In the genomic region with DNA sequence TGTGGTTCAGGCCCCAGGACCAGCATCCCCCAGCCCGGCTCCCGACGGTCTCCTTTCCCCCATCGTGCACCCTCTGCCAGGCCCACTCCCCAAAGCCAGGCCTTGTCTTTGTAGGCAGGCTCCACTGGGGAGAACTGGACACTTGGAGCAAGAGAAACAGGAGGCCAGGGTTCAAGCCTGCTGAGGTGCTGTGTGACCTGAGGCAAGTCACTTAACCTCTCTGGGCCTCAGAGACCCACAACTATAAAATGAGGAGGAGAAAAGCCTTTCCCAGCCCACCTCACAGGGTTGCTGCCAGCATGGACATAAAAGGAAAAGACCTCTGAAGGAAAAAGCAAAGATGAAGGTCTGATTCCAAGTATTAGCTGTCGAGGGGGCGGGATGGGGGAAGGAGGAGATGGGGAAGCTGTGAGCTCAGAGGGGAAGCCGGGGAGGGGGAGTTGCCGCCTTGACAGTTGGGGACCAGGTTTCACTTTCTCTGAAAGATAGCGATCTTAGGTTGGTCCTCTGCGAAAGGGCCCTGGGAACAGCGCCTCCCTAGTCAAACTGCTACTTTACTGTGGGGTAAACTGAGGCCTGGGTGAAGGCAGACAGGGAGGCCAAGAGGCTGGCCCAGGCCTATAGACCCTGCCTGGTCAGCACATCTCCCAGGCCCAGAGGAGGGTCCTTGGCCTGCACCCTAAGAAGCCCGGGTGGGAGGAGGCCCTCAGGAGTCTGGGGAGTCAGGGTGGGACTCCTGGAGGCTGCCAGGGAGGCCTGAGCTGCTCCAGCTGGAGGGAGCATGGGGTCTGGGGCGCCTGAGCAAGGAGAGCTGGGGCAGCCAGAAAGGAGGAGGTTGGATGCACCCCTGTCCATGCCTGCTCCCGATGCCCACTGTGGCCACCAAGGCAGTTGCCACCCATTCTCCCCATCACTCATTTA, we compare ENCODE assay signal across 10 cellular contexts. TPM values are rescaled to one million over a fixed set of nuclear protein-coding genes. Genes with fewer than 3 reads are reported as not detected.
DNase-seq lines count a peak whose midpoint lies in the region; ATAC-seq and TF ChIP-seq lines count a peak whose summit lies in the region.
"Had no signal": no experiment of that assay in that cellular context is flagged by ENCODE, and none has a peak within 500 bp of the region (broad histone marks: within the 10 kb centered on the region; RNA-seq: fewer than 3 reads in every experiment).

No MANE protein-coding gene starts in this region.

- no peaks in the 10 kb centered on the region for H3K79me1 ChIP-seq in mesendoderm (ENCODE audit: low read length)

- H3K36me3 ChIP-seq in mesendoderm (ENCODE audit: control insufficient read depth, insufficient read depth, low read length) (no peaks in the 10 kb centered on the region), BE2C (no peaks in the 10 kb centered on the region)

- H3K27ac ChIP-seq in mesendoderm (ENCODE audit: low read depth, low read length) = no peak overlapping the region
- H3K27ac ChIP-seq: 22Rv1 had no signal

- H3K18ac ChIP-seq in mesendoderm (ENCODE audit: low read length) = no peak overlapping the region

- no peak overlapping the region for H4K8ac ChIP-seq in mesendoderm (ENCODE audit: low read depth, low read length)

- H3K4me3 ChIP-seq in mesendoderm (ENCODE audit: low read length) (no peak overlapping the region), BE2C (ENCODE audit: low read depth, low read length) (no peak overlapping the region)

- peaks cover 38 to 45% of the 10 kb centered on the region in 2 donors for H3K4me1 Mint-ChIP-seq in effector memory CD8-positive, alpha-beta T cell (ENCODE audit: low read depth in 2 of 2)
- peaks cover 79% of the 10 kb centered on the region for H3K4me1 Mint-ChIP-seq in stimulated activated naive CD8-positive, alpha-beta T cell treated with anti-CD3 and anti-CD28 coated beads, Interleukin-15, amount 100 ng/mL, for 72 hours

- no peak overlapping the region for H3K4ac ChIP-seq in mesendoderm (ENCODE audit: low read depth, low read length)

- H3K23ac ChIP-seq in mesendoderm (ENCODE audit: low read length) = no peak overlapping the region

- H3K36me3 Mint-ChIP-seq in effector memory CD8-positive, alpha-beta T cell (ENCODE audit: insufficient read depth) = peaks cover 40% of the 10 kb centered on the region

- no peaks in the 10 kb centered on the region for H3K27me3 ChIP-seq in mesendoderm (ENCODE audit: insufficient read depth, low read length, poor library complexity)
- H3K27me3 ChIP-seq in BE2C = no peaks in the 10 kb centered on the region

- no peak overlapping the region for H2BK15ac ChIP-seq in mesendoderm (replicated peaks; ENCODE audit: low read depth)

- no peak overlapping the region for H2BK5ac ChIP-seq in mesendoderm (ENCODE audit: low read length)

- H3K9me3 ChIP-seq in BE2C = no peaks in the 10 kb centered on the region

- no peaks in the 10 kb centered on the region for H3K79me2 ChIP-seq in mesendoderm (ENCODE audit: control insufficient read depth, insufficient read depth, low read length)

- H4K5ac ChIP-seq in mesendoderm (ENCODE audit: low read length) = no peak overlapping the region

- peak; percentile 27 for DNase-seq in NK-92 treated with Interleukin-12 subunit alpha and Interleukin-12 subunit beta, amount 100 ng/mL, for 24 hours (lab: John Stamatoyannopoulos, UW)
- DNase-seq in NK-92 (lab: John Stamatoyannopoulos, UW; ENCODE audit: unreplicated experiment) (no peak), mesendoderm (no peak), NCI-H524 (lab: John Stamatoyannopoulos, UW) (no peak), BE2C (no peak)
- peak; percentile 63 for DNase-seq in activated CD4-positive, alpha-beta T cell treated with anti-CD3 and anti-CD28 coated beads for 48 hours
- peak in 2 of 3 experiments; percentile 42 to 45 for DNase-seq in effector memory CD8-positive, alpha-beta T cell
- DNase-seq in stimulated activated naive CD8-positive, alpha-beta T cell treated with anti-CD3 and anti-CD28 coated beads, Interleukin-15, amount 100 ng/mL, for 72 hours = peak; percentile 27 to 69
- DNase-seq: NCI-H2081 had no signal

- H3K4me3 Mint-ChIP-seq in effector memory CD8-positive, alpha-beta T cell = peak overlapping the region; percentile 86 to 89
- peak overlapping the region; percentile 85 to 100 for H3K4me3 Mint-ChIP-seq in stimulated activated naive CD8-positive, alpha-beta T cell treated with anti-CD3 and anti-CD28 coated beads, Interleukin-15, amount 100 ng/mL, for 72 hours

- no CpG with 5 or more reads among the region's 14 CpGs for WGBS in mesendoderm (ENCODE audit: extremely low coverage, insufficient coverage, low lambda C conversion rate)

- TF ChIP-seq CTCF in BE2C (IDR thresholded peaks at IDR 0.05; ENCODE audit: low read depth, low read length) = no peak

- H3K9me3 Mint-ChIP-seq in effector memory CD8-positive, alpha-beta T cell = no peaks in the 10 kb centered on the region
- H3K9me3 Mint-ChIP-seq in stimulated activated naive CD8-positive, alpha-beta T cell treated with anti-CD3 and anti-CD28 coated beads, Interleukin-15, amount 100 ng/mL, for 72 hours = no peaks in the 10 kb centered on the region

- ATAC-seq in effector memory CD8-positive, alpha-beta T cell (replicated peaks) = peak; percentile 8
- peak; percentile 24 for ATAC-seq in stimulated activated naive CD8-positive, alpha-beta T cell treated with anti-CD3 and anti-CD28 coated beads, Interleukin-15, amount 100 ng/mL, for 72 hours

- H2BK120ac ChIP-seq in mesendoderm (ENCODE audit: low read depth, low read length) = no peak overlapping the region

- no peak overlapping the region for H3K56ac ChIP-seq in mesendoderm (ENCODE audit: low read length)

- no peak overlapping the region for H3K4me2 ChIP-seq in mesendoderm (ENCODE audit: low read length)

- H3K27ac Mint-ChIP-seq in effector memory CD8-positive, alpha-beta T cell = peak overlapping the region; percentile 97 to 98
- H3K27ac Mint-ChIP-seq in stimulated activated naive CD8-positive, alpha-beta T cell treated with anti-CD3 and anti-CD28 coated beads, Interleukin-15, amount 100 ng/mL, for 72 hours = peak overlapping the region; percentile 91 to 98

- no peak overlapping the region for H2AK5ac ChIP-seq in mesendoderm (ENCODE audit: low read length)

- H3K4me1 ChIP-seq in mesendoderm (ENCODE audit: control insufficient read depth, low read depth, low read length) (no peaks in the 10 kb centered on the region), BE2C (no peaks in the 10 kb centered on the region)

- no peaks in the 10 kb centered on the region for H3K27me3 Mint-ChIP-seq in effector memory CD8-positive, alpha-beta T cell
- H3K27me3 Mint-ChIP-seq in stimulated activated naive CD8-positive, alpha-beta T cell treated with anti-CD3 and anti-CD28 coated beads, Interleukin-15, amount 100 ng/mL, for 72 hours = no peaks in the 10 kb centered on the region

- H3K9ac ChIP-seq in mesendoderm (ENCODE audit: low read length) = no peak overlapping the region

RNA-seq across cellular contexts. Expression of a gene that starts 1.0 kb away (rescaled TPM):
- polyA plus RNA-seq in mesendoderm (2013, experiment 1 of 2) = not detected
- not detected for polyA plus RNA-seq in mesendoderm (2013, experiment 2 of 2)
- polyA plus RNA-seq in BE2C (2012; ENCODE audit: insufficient read depth, insufficient read length, low read depth) = not detected

RNA-seq across cellular contexts. Expression of a gene that starts 21.1 kb away (rescaled TPM):
- polyA plus RNA-seq in mesendoderm (2013, experiment 1 of 2) = 1.0 TPM
- polyA plus RNA-seq in mesendoderm (2013, experiment 2 of 2) = 0.84 TPM
- 1.8 TPM for polyA plus RNA-seq in BE2C (2012; ENCODE audit: insufficient read depth, insufficient read length, low read depth)

RNA-seq across cellular contexts. Expression of a gene that starts 21.7 kb away (rescaled TPM):
- 3.3 TPM for polyA plus RNA-seq in mesendoderm (2013, experiment 1 of 2)
- polyA plus RNA-seq in mesendoderm (2013, experiment 2 of 2) = 3.4 TPM
- polyA plus RNA-seq in BE2C (2012; ENCODE audit: insufficient read depth, insufficient read length, low read depth) = 3.8 TPM

RNA-seq across cellular contexts. Expression of a gene that starts 59.1 kb away (rescaled TPM):
- 2.7 TPM for polyA plus RNA-seq in mesendoderm (2013, experiment 1 of 2)
- polyA plus RNA-seq in mesendoderm (2013, experiment 2 of 2) = 2.6 TPM
- 2.9 TPM for polyA plus RNA-seq in BE2C (2012; ENCODE audit: insufficient read depth, insufficient read length, low read depth)

Comparison
In these comparisons a context has a peak if more than half of its experiments do, and no peak if none do; other contexts are left out.
1. DNase-seq: peak in NK-92 treated with Interleukin-12 subunit alpha and Interleukin-12 subunit beta, amount 100 ng/mL, for 24 hours (single experiment), activated CD4-positive, alpha-beta T cell treated with anti-CD3 and anti-CD28 coated beads for 48 hours (single experiment), effector memory CD8-positive, alpha-beta T cell (2 of 3) and stimulated activated naive CD8-positive, alpha-beta T cell treated with anti-CD3 and anti-CD28 coated beads, Interleukin-15, amount 100 ng/mL, for 72 hours (2 of 2); none in NK-92 (single experiment), mesendoderm (single experiment), NCI-H524 (0 of 2) and BE2C (single experiment).